In the genomic region with DNA sequence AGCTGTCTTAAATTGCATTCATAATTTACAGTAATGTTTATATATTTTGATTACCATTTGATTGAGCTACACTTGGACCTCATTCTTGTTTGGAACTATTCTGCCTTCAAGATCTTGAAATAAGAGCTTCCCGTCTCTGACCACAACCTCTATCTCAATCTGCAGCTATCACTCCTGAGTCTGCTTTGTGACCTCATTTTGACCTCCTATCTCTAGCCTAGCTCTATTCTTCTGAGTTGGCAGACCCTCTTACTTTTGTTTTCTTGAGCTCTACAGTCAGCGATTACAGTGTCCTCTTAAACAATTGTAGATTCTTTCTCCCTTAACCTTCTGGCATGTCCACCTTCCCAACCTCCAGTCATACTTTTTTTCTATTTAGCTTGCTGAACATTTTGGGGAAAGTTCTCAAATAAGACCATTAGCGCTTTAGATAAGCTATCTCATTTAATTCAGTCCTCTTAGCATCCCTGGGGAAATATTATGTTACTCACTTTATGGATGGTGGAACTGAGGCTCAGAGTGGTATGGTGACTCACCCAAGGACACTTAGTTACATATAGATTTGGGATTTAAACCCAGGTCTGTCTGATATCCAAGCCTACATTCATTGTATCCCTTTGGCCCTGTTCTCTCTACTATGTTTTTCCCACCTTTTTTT, we compare ENCODE assay signal across 1 cellular context.
TF ChIP-seq lines count a peak whose summit lies in the region.

No MANE protein-coding gene starts in this region.

TF ChIP-seq in K562, 482 proteins besides CTCF, POLR2A, EP300 and RAD21 (continued from another document and continues in another):
- TF ChIP-seq, protein P1, sequence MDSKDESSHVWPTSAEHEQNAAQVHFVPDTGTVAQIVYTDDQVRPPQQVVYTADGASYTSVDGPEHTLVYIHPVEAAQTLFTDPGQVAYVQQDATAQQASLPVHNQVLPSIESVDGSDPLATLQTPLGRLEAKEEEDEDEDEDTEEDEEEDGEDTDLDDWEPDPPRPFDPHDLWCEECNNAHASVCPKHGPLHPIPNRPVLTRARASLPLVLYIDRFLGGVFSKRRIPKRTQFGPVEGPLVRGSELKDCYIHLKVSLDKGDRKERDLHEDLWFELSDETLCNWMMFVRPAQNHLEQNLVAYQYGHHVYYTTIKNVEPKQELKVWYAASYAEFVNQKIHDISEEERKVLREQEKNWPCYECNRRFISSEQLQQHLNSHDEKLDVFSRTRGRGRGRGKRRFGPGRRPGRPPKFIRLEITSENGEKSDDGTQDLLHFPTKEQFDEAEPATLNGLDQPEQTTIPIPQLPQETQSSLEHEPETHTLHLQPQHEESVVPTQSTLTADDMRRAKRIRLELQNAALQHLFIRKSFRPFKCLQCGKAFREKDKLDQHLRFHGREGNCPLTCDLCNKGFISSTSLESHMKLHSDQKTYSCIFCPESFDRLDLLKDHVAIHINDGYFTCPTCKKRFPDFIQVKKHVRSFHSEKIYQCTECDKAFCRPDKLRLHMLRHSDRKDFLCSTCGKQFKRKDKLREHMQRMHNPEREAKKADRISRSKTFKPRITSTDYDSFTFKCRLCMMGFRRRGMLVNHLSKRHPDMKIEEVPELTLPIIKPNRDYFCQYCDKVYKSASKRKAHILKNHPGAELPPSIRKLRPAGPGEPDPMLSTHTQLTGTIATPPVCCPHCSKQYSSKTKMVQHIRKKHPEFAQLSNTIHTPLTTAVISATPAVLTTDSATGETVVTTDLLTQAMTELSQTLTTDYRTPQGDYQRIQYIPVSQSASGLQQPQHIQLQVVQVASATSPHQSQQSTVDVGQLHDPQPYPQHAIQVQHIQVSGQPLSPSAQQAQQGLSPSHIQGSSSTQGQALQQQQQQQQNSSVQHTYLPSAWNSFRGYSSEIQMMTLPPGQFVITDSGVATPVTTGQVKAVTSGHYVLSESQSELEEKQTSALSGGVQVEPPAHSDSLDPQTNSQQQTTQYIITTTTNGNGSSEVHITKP (IDR thresholded peaks at IDR 0.05; ENCODE audit: partially characterized antibody): no peak
- TF ChIP-seq PHTF2 (CRISPR knock-in tag; IDR thresholded peaks at IDR 0.05) (no peak), NR2C2 (CRISPR knock-in tag; IDR thresholded peaks at IDR 0.05) (no peak), NR2C2 (tag; IDR thresholded peaks at IDR 0.05) (peak; percentile 71), MAFF (IDR thresholded peaks at IDR 0.05; ENCODE audit: low read length) (peak; percentile 3; the same call in 1 of the 2 replicates), ARHGAP35 (IDR thresholded peaks at IDR 0.05; ENCODE audit: partially characterized antibody) (no peak), JUNB (CRISPR knock-in tag; conservative IDR thresholded peaks at IDR 0.05) (no peak), MED1 (CRISPR knock-in tag; IDR thresholded peaks at IDR 0.05; ENCODE audit: borderline replicate concordance) (no peak), ZNF830 (CRISPR knock-in tag; IDR thresholded peaks at IDR 0.05) (no peak), CBX2 (IDR thresholded peaks at IDR 0.05; ENCODE audit: insufficient read depth, low read length, poor library complexity, severe bottlenecking) (no peak), JUN (IDR thresholded peaks at IDR 0.05; ENCODE audit: borderline replicate concordance, low read depth, low read length) (0 out of 2 replicates have a peak, but pooled peaks have one; percentile 26), JUN (CRISPR knock-in tag; IDR thresholded peaks at IDR 0.05; ENCODE audit: borderline replicate concordance) (no peak), ZNF12 (CRISPR knock-in tag; IDR thresholded peaks at IDR 0.05) (no peak), PPARD (CRISPR knock-in tag; IDR thresholded peaks at IDR 0.05) (no peak), ZNF134 (CRISPR knock-in tag; conservative IDR thresholded peaks at IDR 0.05) (no peak), OTX1 (CRISPR knock-in tag; IDR thresholded peaks at IDR 0.05) (no peak), FOXA1 (IDR thresholded peaks at IDR 0.05; ENCODE audit: borderline replicate concordance) (no peak), ZBTB7A (IDR thresholded peaks at IDR 0.05; ENCODE audit: borderline replicate concordance, control insufficient read depth, low read depth, low read length) (no peak), RFX1 (IDR thresholded peaks at IDR 0.05) (0 out of 2 replicates have a peak, but pooled peaks have one; percentile 6), SAP30 (IDR thresholded peaks at IDR 0.05; ENCODE audit: borderline replicate concordance, insufficient read depth, low read depth, low read length, poor library complexity, severe bottlenecking) (no peak), ZNF717 (CRISPR knock-in tag; IDR thresholded peaks at IDR 0.05) (no peak), NCOR1 (IDR thresholded peaks at IDR 0.05) (peak; percentile 89), KAT8 (IDR thresholded peaks at IDR 0.05; ENCODE audit: low read depth) (no peak), NFE2 (IDR thresholded peaks at IDR 0.05; ENCODE audit: low read depth) (peak; percentile 52), ZNF445 (CRISPR knock-in tag; IDR thresholded peaks at IDR 0.05; ENCODE audit: low read depth) (no peak)
- TF ChIP-seq, protein P2, sequence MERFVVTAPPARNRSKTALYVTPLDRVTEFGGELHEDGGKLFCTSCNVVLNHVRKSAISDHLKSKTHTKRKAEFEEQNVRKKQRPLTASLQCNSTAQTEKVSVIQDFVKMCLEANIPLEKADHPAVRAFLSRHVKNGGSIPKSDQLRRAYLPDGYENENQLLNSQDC (CRISPR knock-in tag; IDR thresholded peaks at IDR 0.05): no peak
- TF ChIP-seq, protein P3, sequence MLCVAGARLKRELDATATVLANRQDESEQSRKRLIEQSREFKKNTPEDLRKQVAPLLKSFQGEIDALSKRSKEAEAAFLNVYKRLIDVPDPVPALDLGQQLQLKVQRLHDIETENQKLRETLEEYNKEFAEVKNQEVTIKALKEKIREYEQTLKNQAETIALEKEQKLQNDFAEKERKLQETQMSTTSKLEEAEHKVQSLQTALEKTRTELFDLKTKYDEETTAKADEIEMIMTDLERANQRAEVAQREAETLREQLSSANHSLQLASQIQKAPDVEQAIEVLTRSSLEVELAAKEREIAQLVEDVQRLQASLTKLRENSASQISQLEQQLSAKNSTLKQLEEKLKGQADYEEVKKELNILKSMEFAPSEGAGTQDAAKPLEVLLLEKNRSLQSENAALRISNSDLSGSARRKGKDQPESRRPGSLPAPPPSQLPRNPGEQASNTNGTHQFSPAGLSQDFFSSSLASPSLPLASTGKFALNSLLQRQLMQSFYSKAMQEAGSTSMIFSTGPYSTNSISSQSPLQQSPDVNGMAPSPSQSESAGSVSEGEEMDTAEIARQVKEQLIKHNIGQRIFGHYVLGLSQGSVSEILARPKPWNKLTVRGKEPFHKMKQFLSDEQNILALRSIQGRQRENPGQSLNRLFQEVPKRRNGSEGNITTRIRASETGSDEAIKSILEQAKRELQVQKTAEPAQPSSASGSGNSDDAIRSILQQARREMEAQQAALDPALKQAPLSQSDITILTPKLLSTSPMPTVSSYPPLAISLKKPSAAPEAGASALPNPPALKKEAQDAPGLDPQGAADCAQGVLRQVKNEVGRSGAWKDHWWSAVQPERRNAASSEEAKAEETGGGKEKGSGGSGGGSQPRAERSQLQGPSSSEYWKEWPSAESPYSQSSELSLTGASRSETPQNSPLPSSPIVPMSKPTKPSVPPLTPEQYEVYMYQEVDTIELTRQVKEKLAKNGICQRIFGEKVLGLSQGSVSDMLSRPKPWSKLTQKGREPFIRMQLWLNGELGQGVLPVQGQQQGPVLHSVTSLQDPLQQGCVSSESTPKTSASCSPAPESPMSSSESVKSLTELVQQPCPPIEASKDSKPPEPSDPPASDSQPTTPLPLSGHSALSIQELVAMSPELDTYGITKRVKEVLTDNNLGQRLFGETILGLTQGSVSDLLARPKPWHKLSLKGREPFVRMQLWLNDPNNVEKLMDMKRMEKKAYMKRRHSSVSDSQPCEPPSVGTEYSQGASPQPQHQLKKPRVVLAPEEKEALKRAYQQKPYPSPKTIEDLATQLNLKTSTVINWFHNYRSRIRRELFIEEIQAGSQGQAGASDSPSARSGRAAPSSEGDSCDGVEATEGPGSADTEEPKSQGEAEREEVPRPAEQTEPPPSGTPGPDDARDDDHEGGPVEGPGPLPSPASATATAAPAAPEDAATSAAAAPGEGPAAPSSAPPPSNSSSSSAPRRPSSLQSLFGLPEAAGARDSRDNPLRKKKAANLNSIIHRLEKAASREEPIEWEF (CRISPR knock-in tag; IDR thresholded peaks at IDR 0.05): no peak
- TF ChIP-seq, protein P4, sequence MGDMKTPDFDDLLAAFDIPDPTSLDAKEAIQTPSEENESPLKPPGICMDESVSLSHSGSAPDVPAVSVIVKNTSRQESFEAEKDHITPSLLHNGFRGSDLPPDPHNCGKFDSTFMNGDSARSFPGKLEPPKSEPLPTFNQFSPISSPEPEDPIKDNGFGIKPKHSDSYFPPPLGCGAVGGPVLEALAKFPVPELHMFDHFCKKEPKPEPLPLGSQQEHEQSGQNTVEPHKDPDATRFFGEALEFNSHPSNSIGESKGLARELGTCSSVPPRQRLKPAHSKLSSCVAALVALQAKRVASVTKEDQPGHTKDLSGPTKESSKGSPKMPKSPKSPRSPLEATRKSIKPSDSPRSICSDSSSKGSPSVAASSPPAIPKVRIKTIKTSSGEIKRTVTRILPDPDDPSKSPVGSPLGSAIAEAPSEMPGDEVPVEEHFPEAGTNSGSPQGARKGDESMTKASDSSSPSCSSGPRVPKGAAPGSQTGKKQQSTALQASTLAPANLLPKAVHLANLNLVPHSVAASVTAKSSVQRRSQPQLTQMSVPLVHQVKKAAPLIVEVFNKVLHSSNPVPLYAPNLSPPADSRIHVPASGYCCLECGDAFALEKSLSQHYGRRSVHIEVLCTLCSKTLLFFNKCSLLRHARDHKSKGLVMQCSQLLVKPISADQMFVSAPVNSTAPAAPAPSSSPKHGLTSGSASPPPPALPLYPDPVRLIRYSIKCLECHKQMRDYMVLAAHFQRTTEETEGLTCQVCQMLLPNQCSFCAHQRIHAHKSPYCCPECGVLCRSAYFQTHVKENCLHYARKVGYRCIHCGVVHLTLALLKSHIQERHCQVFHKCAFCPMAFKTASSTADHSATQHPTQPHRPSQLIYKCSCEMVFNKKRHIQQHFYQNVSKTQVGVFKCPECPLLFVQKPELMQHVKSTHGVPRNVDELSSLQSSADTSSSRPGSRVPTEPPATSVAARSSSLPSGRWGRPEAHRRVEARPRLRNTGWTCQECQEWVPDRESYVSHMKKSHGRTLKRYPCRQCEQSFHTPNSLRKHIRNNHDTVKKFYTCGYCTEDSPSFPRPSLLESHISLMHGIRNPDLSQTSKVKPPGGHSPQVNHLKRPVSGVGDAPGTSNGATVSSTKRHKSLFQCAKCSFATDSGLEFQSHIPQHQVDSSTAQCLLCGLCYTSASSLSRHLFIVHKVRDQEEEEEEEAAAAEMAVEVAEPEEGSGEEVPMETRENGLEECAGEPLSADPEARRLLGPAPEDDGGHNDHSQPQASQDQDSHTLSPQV (IDR thresholded peaks at IDR 0.05): no peak
- TF ChIP-seq, protein P5, sequence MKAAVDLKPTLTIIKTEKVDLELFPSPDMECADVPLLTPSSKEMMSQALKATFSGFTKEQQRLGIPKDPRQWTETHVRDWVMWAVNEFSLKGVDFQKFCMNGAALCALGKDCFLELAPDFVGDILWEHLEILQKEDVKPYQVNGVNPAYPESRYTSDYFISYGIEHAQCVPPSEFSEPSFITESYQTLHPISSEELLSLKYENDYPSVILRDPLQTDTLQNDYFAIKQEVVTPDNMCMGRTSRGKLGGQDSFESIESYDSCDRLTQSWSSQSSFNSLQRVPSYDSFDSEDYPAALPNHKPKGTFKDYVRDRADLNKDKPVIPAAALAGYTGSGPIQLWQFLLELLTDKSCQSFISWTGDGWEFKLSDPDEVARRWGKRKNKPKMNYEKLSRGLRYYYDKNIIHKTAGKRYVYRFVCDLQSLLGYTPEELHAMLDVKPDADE (conservative IDR thresholded peaks at IDR 0.05; ENCODE audit: control insufficient read depth, low read depth, low read length): no peak
- TF ChIP-seq, protein P6, sequence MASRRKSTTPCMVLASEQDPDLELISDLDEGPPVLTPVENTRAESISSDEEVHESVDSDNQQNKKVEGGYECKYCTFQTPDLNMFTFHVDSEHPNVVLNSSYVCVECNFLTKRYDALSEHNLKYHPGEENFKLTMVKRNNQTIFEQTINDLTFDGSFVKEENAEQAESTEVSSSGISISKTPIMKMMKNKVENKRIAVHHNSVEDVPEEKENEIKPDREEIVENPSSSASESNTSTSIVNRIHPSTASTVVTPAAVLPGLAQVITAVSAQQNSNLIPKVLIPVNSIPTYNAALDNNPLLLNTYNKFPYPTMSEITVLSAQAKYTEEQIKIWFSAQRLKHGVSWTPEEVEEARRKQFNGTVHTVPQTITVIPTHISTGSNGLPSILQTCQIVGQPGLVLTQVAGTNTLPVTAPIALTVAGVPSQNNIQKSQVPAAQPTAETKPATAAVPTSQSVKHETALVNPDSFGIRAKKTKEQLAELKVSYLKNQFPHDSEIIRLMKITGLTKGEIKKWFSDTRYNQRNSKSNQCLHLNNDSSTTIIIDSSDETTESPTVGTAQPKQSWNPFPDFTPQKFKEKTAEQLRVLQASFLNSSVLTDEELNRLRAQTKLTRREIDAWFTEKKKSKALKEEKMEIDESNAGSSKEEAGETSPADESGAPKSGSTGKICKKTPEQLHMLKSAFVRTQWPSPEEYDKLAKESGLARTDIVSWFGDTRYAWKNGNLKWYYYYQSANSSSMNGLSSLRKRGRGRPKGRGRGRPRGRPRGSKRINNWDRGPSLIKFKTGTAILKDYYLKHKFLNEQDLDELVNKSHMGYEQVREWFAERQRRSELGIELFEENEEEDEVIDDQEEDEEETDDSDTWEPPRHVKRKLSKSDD (conservative IDR thresholded peaks at IDR 0.05; ENCODE audit: low read length): no peak
- TF ChIP-seq, protein P7, sequence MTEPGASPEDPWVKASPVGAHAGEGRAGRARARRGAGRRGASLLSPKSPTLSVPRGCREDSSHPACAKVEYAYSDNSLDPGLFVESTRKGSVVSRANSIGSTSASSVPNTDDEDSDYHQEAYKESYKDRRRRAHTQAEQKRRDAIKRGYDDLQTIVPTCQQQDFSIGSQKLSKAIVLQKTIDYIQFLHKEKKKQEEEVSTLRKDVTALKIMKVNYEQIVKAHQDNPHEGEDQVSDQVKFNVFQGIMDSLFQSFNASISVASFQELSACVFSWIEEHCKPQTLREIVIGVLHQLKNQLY (CRISPR knock-in tag; conservative IDR thresholded peaks at IDR 0.05): no peak
- TF ChIP-seq, protein P8, sequence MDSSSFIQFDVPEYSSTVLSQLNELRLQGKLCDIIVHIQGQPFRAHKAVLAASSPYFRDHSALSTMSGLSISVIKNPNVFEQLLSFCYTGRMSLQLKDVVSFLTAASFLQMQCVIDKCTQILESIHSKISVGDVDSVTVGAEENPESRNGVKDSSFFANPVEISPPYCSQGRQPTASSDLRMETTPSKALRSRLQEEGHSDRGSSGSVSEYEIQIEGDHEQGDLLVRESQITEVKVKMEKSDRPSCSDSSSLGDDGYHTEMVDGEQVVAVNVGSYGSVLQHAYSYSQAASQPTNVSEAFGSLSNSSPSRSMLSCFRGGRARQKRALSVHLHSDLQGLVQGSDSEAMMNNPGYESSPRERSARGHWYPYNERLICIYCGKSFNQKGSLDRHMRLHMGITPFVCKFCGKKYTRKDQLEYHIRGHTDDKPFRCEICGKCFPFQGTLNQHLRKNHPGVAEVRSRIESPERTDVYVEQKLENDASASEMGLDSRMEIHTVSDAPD (CRISPR knock-in tag; IDR thresholded peaks at IDR 0.05): no peak
- TF ChIP-seq, protein P9, sequence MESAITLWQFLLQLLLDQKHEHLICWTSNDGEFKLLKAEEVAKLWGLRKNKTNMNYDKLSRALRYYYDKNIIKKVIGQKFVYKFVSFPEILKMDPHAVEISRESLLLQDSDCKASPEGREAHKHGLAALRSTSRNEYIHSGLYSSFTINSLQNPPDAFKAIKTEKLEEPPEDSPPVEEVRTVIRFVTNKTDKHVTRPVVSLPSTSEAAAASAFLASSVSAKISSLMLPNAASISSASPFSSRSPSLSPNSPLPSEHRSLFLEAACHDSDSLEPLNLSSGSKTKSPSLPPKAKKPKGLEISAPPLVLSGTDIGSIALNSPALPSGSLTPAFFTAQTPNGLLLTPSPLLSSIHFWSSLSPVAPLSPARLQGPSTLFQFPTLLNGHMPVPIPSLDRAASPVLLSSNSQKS (CRISPR knock-in tag; IDR thresholded peaks at IDR 0.05): no peak
